In the genomic region with DNA sequence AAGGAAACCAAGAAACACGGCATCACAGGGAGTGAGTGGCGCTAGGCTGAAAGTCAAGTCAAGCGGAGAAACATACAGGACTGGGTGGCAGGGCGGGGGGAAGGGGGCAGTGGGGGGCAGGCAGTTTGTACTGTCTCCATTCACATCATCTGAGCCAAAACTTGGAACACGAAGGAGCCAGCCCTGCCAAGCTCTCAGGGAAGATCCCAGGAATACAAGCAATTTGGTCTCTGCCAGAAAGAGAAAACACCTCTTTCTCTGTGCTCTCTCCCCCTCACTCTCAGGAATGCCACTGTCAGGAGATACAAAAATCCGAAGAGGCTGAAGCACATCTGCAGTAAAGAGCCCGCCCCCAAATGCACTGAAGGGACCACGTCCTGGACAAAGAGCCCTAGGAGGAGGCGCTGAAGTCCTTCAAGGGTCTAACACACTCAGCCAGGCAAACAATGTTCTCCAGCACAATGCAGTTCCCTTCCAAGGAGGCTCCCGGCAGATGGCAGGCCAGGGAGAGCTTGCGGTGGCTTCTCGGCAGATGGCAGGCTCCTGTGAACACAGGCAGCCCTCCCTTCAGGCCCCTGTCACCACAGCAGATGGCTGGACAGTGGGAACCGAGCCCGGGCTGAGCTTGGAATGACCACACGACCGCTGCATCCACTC, we compare ENCODE assay signal across 11 cellular contexts.
DNase-seq lines count a peak whose midpoint lies in the region; ATAC-seq and TF ChIP-seq lines count a peak whose summit lies in the region.
"Had no signal": no experiment of that assay in that cellular context is flagged by ENCODE, and none has a peak within 500 bp of the region (broad histone marks: within the 10 kb centered on the region; RNA-seq: fewer than 3 reads in every experiment).

No MANE protein-coding gene starts in this region.

- H3K9me3 ChIP-seq in MG63 (no peaks in the 10 kb centered on the region), right cardiac atrium (ENCODE audit: control insufficient read depth, low read length) (no peaks in the 10 kb centered on the region), lower lobe of right lung (no peaks in the 10 kb centered on the region)
- H3K9me3 ChIP-seq: Peyer's patch had no signal

- H3K4me3 ChIP-seq in MG63 (no peak overlapping the region), right cardiac atrium (ENCODE audit: low read length) (no peak overlapping the region), lower lobe of right lung (no peak overlapping the region), coronary artery (no peak overlapping the region)
- H3K4me3 ChIP-seq: Peyer's patch had no signal

- ATAC-seq in right cardiac atrium (peak; percentile 55 to 60), lower lobe of right lung (no peak), HG02798 (IDR thresholded peaks at IDR 0.05; ENCODE audit: poor library complexity, unreplicated experiment) (no peak)

- DNase-seq in MG63 (peak; percentile 44), right cardiac atrium (peak; percentile 37 to 66 (median 61)), substantia nigra (lab: John Stamatoyannopoulos, UW) (peak; percentile 9 to 89 (median 69)), lower lobe of right lung (no peak), Calu3 (no peak), coronary artery (ENCODE audit: low spot score) (no peak)
- DNase-seq: activated B cell treated with CpG ODN at 0.5 μM for 24 hours, activated gamma-delta T cell, Peyer's patch had no signal

- intact Hi-C loops in right cardiac atrium (cut with DNase I): no loop called here
- intact Hi-C loops in lower lobe of right lung (cut with DNase I): no loop called here
- intact Hi-C loops in Calu3 (cut with micrococcal nuclease; ENCODE audit: unreplicated experiment): no loop called here

- no peaks in the 10 kb centered on the region for H3K4me1 Mint-ChIP-seq in Calu3 (ENCODE audit: low read depth, unreplicated experiment)
- H3K4me1 Mint-ChIP-seq: activated B cell treated with CpG ODN at 0.5 μM for 24 hours had no signal

- H3K36me3 Mint-ChIP-seq in Calu3 (ENCODE audit: insufficient read depth, unreplicated experiment): peaks cover 9% of the 10 kb centered on the region

- TF ChIP-seq CTCF in lower lobe of right lung (IDR thresholded peaks at IDR 0.05): no peak
- no peak for TF ChIP-seq CTCF in Calu3 (IDR thresholded peaks at IDR 0.05; ENCODE audit: unreplicated experiment)
- no peak for TF ChIP-seq CTCF in coronary artery (IDR thresholded peaks at IDR 0.05)

- no TSS peak for BruUV-seq in Calu3 (replicated peaks; lab: Mats Ljungman, UMichigan)

- CTCF ChIA-PET in Calu3 (lab: Charles Lee): interaction anchor here (0.7 kb wide), 1 partner anchor 407 kb away, joined by 4 read pairs; no protein-coding TSS in a partner anchor

- no peaks in the 10 kb centered on the region for H3K4me1 ChIP-seq in right cardiac atrium (ENCODE audit: control insufficient read depth, insufficient read depth, low read length)
- H3K4me1 ChIP-seq in lower lobe of right lung: no peaks in the 10 kb centered on the region
- H3K4me1 ChIP-seq: Peyer's patch had no signal

- H3K27ac Mint-ChIP-seq in Calu3 (ENCODE audit: unreplicated experiment): no peak overlapping the region
- H3K27ac Mint-ChIP-seq: activated B cell treated with CpG ODN at 0.5 μM for 24 hours had no signal

- no peaks in the 10 kb centered on the region for H3K27me3 Mint-ChIP-seq in Calu3 (ENCODE audit: unreplicated experiment)

- H3K27me3 ChIP-seq in MG63 (no peaks in the 10 kb centered on the region), right cardiac atrium (ENCODE audit: control insufficient read depth, insufficient read depth) (no peaks in the 10 kb centered on the region), lower lobe of right lung (ENCODE audit: low read depth) (no peaks in the 10 kb centered on the region)
- H3K27me3 ChIP-seq: Peyer's patch had no signal

- H3K36me3 ChIP-seq in MG63: peaks cover 17% of the 10 kb centered on the region
- peaks cover 22% of the 10 kb centered on the region for H3K36me3 ChIP-seq in lower lobe of right lung

- H3K9me3 Mint-ChIP-seq in Calu3 (ENCODE audit: low read depth, unreplicated experiment): no peaks in the 10 kb centered on the region
- H3K9me3 Mint-ChIP-seq: activated B cell treated with CpG ODN at 0.5 μM for 24 hours had no signal

- H3K4me3 Mint-ChIP-seq in Calu3 (ENCODE audit: low read depth, unreplicated experiment): no peak overlapping the region
- H3K4me3 Mint-ChIP-seq: activated B cell treated with CpG ODN at 0.5 μM for 24 hours had no signal

- H3K27ac ChIP-seq in angular gyrus (ENCODE audit: low read depth, low read length) (peak overlapping the region; percentile 70), right cardiac atrium (ENCODE audit: low read length) (no peak overlapping the region), substantia nigra (ENCODE audit: low read depth, low read length, poor library complexity, severe bottlenecking) (peak overlapping the region; percentile 45), lower lobe of right lung (no peak overlapping the region), coronary artery (no peak overlapping the region)
- H3K27ac ChIP-seq: Peyer's patch had no signal

- WGBS in right cardiac atrium: 59% methylated on average over 16 of the region's 16 CpGs

Comparison
In these comparisons a context has a peak if more than half of its experiments do, and no peak if none do; other contexts are left out.
1. DNase-seq: peak in MG63 (single experiment), right cardiac atrium (3 of 3) and substantia nigra (49 of 49); none in lower lobe of right lung (single experiment), Calu3 (single experiment) and coronary artery (single experiment).
2. H3K27ac ChIP-seq: peak in angular gyrus (single experiment) and substantia nigra (single experiment); none in right cardiac atrium (single experiment), lower lobe of right lung (single experiment) and coronary artery (0 of 2).
3. ATAC-seq: peak in right cardiac atrium (2 of 2); none in lower lobe of right lung (0 of 2) and HG02798 (single experiment).